ENCODE assay signal across 9 cellular contexts in genomic region chr11:19577849-19578619, GRCh38.
DNase-seq lines count a peak whose midpoint lies in the region; ATAC-seq and TF ChIP-seq lines count a peak whose summit lies in the region.
"Had no signal": no experiment of that assay in that cellular context is flagged by ENCODE, and none has a peak within 500 bp of the region (broad histone marks: within the 10 kb centered on the region; RNA-seq: fewer than 3 reads in every experiment).

No MANE protein-coding gene starts in this region.

- H3K27ac ChIP-seq in colonic mucosa (peak overlapping the region; percentile 34), lung (ENCODE audit: low read depth in 1 of 2, low read length in 1 of 2) (peak overlapping the region; percentile 56 to 81), substantia nigra (ENCODE audit: low read depth, low read length, poor library complexity, severe bottlenecking) (peak overlapping the region; percentile 73)

- ATAC-seq in lung (ENCODE audit: insufficient read depth, low FRiP score): peak; percentile 13
- no peak for ATAC-seq in activated CD4-positive, CD25-positive, alpha-beta regulatory T cell treated with anti-CD3 and anti-CD28 coated beads, Interleukin-2, amount 50 U/mL, for 24 hours
- ATAC-seq: GM12878 had no signal

- H3K4me3 ChIP-seq in MG63 (no peak overlapping the region), colonic mucosa (no peak overlapping the region), lung (no peak overlapping the region)
- H3K4me3 ChIP-seq: GM12878 had no signal

- no peaks in the 10 kb centered on the region for H3K27me3 ChIP-seq in MG63
- H3K27me3 ChIP-seq in colonic mucosa: no peaks in the 10 kb centered on the region
- no peaks in the 10 kb centered on the region for H3K27me3 ChIP-seq in lung (ENCODE audit: control insufficient read depth, insufficient read depth)

- H3K9me3 ChIP-seq in MG63 (no peaks in the 10 kb centered on the region), colonic mucosa (no peaks in the 10 kb centered on the region), lung (ENCODE audit: control insufficient read depth in 2 of 2, insufficient read depth in 1 of 2, low read length in 1 of 2) (no peaks in the 10 kb centered on the region)

- no peak overlapping the region for H3K9ac ChIP-seq in colonic mucosa (ENCODE audit: low read depth in 2 of 2, low read length in 2 of 2)

- H3K36me3 ChIP-seq in MG63 (no peaks in the 10 kb centered on the region), colonic mucosa (no peaks in the 10 kb centered on the region), lung (ENCODE audit: control insufficient read depth in 2 of 2, insufficient read depth in 2 of 2, low read length in 2 of 2) (no peaks in the 10 kb centered on the region)

- WGBS in lung, 2 donors: 32 to 35% methylated on average over 12 of the region's 12 CpGs

- DNase-seq in MG63: peak; percentile 77
- DNase-seq in colonic mucosa: no peak
- no peak for DNase-seq in lung (ENCODE audit: low spot score)
- peak in 13 of 49 donors; percentile 20 to 71 (median 36) for DNase-seq in substantia nigra (lab: John Stamatoyannopoulos, UW)
- no peak for DNase-seq in H4 (ENCODE audit: low spot score)
- DNase-seq in stimulated activated CD4-positive, alpha-beta T cell treated with anti-CD3 and anti-CD28 coated beads, Interleukin-1b, Interleukin-23, amount 100 ng/mL, for 48 hours: no peak
- no peak for DNase-seq in GM19240 (ENCODE audit: insufficient read length, low spot score)

- H3K4me1 ChIP-seq in colonic mucosa (no peaks in the 10 kb centered on the region), lung (ENCODE audit: control insufficient read depth in 2 of 2, insufficient read depth in 2 of 2, low read length in 2 of 2) (peaks cover 19 to 24% of the 10 kb centered on the region in 2 donors)

- intact Hi-C loops in colonic mucosa (cut with DNase I): no loop called here

- TF ChIP-seq CTCF in colonic mucosa (IDR thresholded peaks at IDR 0.05) (no peak), lung (IDR thresholded peaks at IDR 0.05; ENCODE audit: control extremely low read depth, extremely low read depth) (no peak)
